ENCODE assay signal across 18 cellular contexts in the genomic region with DNA sequence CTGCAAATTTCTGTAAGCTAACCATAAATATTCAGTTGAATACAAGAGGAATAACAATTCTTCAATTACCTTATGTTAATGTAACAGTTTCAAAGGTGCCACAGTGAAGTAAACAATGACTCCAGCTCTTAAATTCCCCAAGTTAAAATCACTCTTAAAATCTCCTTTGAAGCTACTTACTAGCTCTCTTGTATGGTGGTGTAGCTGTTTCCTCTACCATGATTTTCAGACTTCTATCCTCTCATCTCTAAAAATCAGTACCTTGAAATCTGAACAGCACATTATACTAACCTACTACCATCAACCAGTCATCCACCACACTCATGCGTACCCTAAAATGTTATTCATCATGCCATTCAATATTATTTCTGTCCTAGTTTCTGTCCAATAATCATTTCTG. TPM values are rescaled to one million over a fixed set of nuclear protein-coding genes. Genes with fewer than 3 reads are reported as not detected.
DNase-seq lines count a peak whose midpoint lies in the region; ATAC-seq and TF ChIP-seq lines count a peak whose summit lies in the region.
"Had no signal": no experiment of that assay in that cellular context is flagged by ENCODE, and none has a peak within 500 bp of the region (broad histone marks: within the 10 kb centered on the region; RNA-seq: fewer than 3 reads in every experiment).

No MANE protein-coding gene starts in this region.

- H3K36me3 Mint-ChIP-seq in activated T-helper 17 cell treated with anti-CD3 and anti-CD28 coated beads, Interleukin-2, amount 50 U/mL, for 72 hours (ENCODE audit: low read depth), result peaks cover 7% of the 10 kb centered on the region

- peak; percentile 14 for ATAC-seq in activated T-helper 17 cell treated with anti-CD3 and anti-CD28 coated beads, Interleukin-2, amount 50 U/mL, for 72 hours (replicated peaks)
- no peak for ATAC-seq in HG02852 (IDR thresholded peaks at IDR 0.05; ENCODE audit: unreplicated experiment)
- no peak for ATAC-seq in GM18517 (IDR thresholded peaks at IDR 0.05; ENCODE audit: unreplicated experiment)
- ATAC-seq in HG03565 (IDR thresholded peaks at IDR 0.05; ENCODE audit: unreplicated experiment), result no peak
- ATAC-seq: CD8-positive, alpha-beta T cell; GM12878 had no signal

- H3K9ac ChIP-seq in iPS-20b (ENCODE audit: low read depth, low read length), result no peak overlapping the region

- TF ChIP-seq CTCF in HEK293 (tag by site-specific recombination; IDR thresholded peaks at IDR 0.05), result no peak

- H3K9me3 ChIP-seq in HEK293 (ENCODE audit: control insufficient read depth, insufficient read depth, low read depth, low read length), result no peaks in the 10 kb centered on the region
- no peaks in the 10 kb centered on the region for H3K9me3 ChIP-seq in iPS-20b (ENCODE audit: insufficient read depth, low read depth, low read length)
- H3K9me3 ChIP-seq: HAP-1 had no signal

- H3K4me3 ChIP-seq in HEK293 (ENCODE audit: low read depth, low read length) (no peak overlapping the region), iPS-20b (ENCODE audit: low read length) (peak overlapping the region; percentile 14; the same call in 1 of the 2 replicates)
- H3K4me3 ChIP-seq: GM12878, HAP-1 had no signal

- H3K4me1 ChIP-seq in HEK293 (ENCODE audit: control insufficient read depth, insufficient read depth, low read length) (peaks cover 38% of the 10 kb centered on the region), iPS-20b (ENCODE audit: insufficient read depth, low read length) (peaks cover 44% of the 10 kb centered on the region)

- H3K4me3 Mint-ChIP-seq in activated T-helper 17 cell treated with anti-CD3 and anti-CD28 coated beads, Interleukin-2, amount 50 U/mL, for 72 hours, result no peak overlapping the region
- H3K4me3 Mint-ChIP-seq: CD8-positive, alpha-beta T cell had no signal

- H3K4me1 Mint-ChIP-seq in activated T-helper 17 cell treated with anti-CD3 and anti-CD28 coated beads, Interleukin-2, amount 50 U/mL, for 72 hours, result peaks cover 19% of the 10 kb centered on the region

- POLR2A ChIA-PET in HEK293 (lab: Yijun Ruan, JAX), result no interaction called here

- H3K9me3 Mint-ChIP-seq in activated T-helper 17 cell treated with anti-CD3 and anti-CD28 coated beads, Interleukin-2, amount 50 U/mL, for 72 hours, result no peaks in the 10 kb centered on the region
- H3K9me3 Mint-ChIP-seq: CD8-positive, alpha-beta T cell had no signal

- DNase-seq in effector CD8-positive, alpha-beta T cell (lab: John Stamatoyannopoulos, UW), result no peak
- DNase-seq: AML-193; Calu3; CD8-positive, alpha-beta T cell; DMS 273 treated with DMSO at 0.1 percent for 48 hours; DMS53; DND-41; EL; Kasumi-1; KG1 had no signal

- H3K27ac Mint-ChIP-seq in activated T-helper 17 cell treated with anti-CD3 and anti-CD28 coated beads, Interleukin-2, amount 50 U/mL, for 72 hours, result no peak overlapping the region
- H3K27ac Mint-ChIP-seq: CD8-positive, alpha-beta T cell had no signal

- H3K27me3 Mint-ChIP-seq in activated T-helper 17 cell treated with anti-CD3 and anti-CD28 coated beads, Interleukin-2, amount 50 U/mL, for 72 hours, result no peaks in the 10 kb centered on the region

- H3K27me3 ChIP-seq in iPS-20b (ENCODE audit: insufficient read depth, low read length), result no peaks in the 10 kb centered on the region

- H3K36me3 ChIP-seq in HEK293 (ENCODE audit: control insufficient read depth in 2 of 2, insufficient read depth in 1 of 2, low read length in 2 of 2) (no peaks in the 10 kb centered on the region; a peak in 1 of 3 replicates), iPS-20b (ENCODE audit: insufficient read depth, low read depth, low read length) (no peaks in the 10 kb centered on the region)
- H3K36me3 ChIP-seq: HAP-1 had no signal

- CTCF ChIA-PET in HEK293 (lab: Yijun Ruan, JAX), result no interaction called here

- no peak overlapping the region for H3K27ac ChIP-seq in HEK293 (ENCODE audit: extremely low read depth, low read depth, low read length)
- H3K27ac ChIP-seq in iPS-20b (ENCODE audit: low read length), result no peak overlapping the region

TF ChIP-seq in HEK293, 187 proteins besides CTCF, POLR2A, EP300 and RAD21:
- TF ChIP-seq ZXDB (tag by site-specific recombination; IDR thresholded peaks at IDR 0.05), result no peak
- TF ChIP-seq ZNF37A (tag by site-specific recombination; IDR thresholded peaks at IDR 0.05), result no peak
- TF ChIP-seq, protein P1, sequence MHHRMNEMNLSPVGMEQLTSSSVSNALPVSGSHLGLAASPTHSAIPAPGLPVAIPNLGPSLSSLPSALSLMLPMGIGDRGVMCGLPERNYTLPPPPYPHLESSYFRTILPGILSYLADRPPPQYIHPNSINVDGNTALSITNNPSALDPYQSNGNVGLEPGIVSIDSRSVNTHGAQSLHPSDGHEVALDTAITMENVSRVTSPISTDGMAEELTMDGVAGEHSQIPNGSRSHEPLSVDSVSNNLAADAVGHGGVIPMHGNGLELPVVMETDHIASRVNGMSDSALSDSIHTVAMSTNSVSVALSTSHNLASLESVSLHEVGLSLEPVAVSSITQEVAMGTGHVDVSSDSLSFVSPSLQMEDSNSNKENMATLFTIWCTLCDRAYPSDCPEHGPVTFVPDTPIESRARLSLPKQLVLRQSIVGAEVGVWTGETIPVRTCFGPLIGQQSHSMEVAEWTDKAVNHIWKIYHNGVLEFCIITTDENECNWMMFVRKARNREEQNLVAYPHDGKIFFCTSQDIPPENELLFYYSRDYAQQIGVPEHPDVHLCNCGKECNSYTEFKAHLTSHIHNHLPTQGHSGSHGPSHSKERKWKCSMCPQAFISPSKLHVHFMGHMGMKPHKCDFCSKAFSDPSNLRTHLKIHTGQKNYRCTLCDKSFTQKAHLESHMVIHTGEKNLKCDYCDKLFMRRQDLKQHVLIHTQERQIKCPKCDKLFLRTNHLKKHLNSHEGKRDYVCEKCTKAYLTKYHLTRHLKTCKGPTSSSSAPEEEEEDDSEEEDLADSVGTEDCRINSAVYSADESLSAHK (tag by site-specific recombination; IDR thresholded peaks at IDR 0.05), result 0 out of 2 replicates have a peak, but pooled peaks have one; percentile 26
- no peak for TF ChIP-seq ZNF398 (tag by site-specific recombination; IDR thresholded peaks at IDR 0.05)
- no peak for TF ChIP-seq ZNF624 (tag by site-specific recombination; IDR thresholded peaks at IDR 0.05)
- TF ChIP-seq SETDB1 (IDR thresholded peaks at IDR 0.05; ENCODE audit: insufficient read length, low read length), result no peak
- no peak for TF ChIP-seq ZNF571 (tag by site-specific recombination; IDR thresholded peaks at IDR 0.05)
- TF ChIP-seq KLF8 (tag by site-specific recombination; IDR thresholded peaks at IDR 0.05), result no peak

RNA-seq across cellular contexts. Expression of gene JMJD1C, which starts 29.6 kb away (rescaled TPM):
- total RNA-seq in activated T-helper 17 cell treated with anti-CD3 and anti-CD28 coated beads, Interleukin-2, amount 50 U/mL, for 72 hours, result 10 to 100 TPM; 68.7 to 74.5 TPM
